25 cellular contexts compared by ENCODE assay signal in genomic region chr7:100029591-100029990, GRCh38. TPM values are rescaled to one million over a fixed set of nuclear protein-coding genes. Genes with fewer than 3 reads are reported as not detected.
A peak's percentile ranks its signal among the peaks of the same experiment; 100 is the strongest.
DNase-seq lines count a peak whose midpoint lies in the region; ATAC-seq and TF ChIP-seq lines count a peak whose summit lies in the region.
"Had no signal": no experiment of that assay in that cellular context is flagged by ENCODE, and none has a peak within 500 bp of the region (broad histone marks: within the 10 kb centered on the region; RNA-seq: fewer than 3 reads in every experiment).

No MANE protein-coding gene starts in this region.

- no peaks in the 10 kb centered on the region for H3K4me1 Mint-ChIP-seq in H9
- H3K4me1 Mint-ChIP-seq in naive thymus-derived CD8-positive, alpha-beta T cell, result peaks cover 0 to 3% (median 0%) of the 10 kb centered on the region in 4 donors

- in situ Hi-C loops in mammary epithelial cell (cut with MboI; ENCODE audit: low sequenced_read_pairs in 2 of 2), result no loop called here

- H3K27ac Mint-ChIP-seq in H9, result peak overlapping the region in 2 of 3 experiments; percentile 54 to 55; a peak in 5 of 7 replicates
- H3K27ac Mint-ChIP-seq in naive thymus-derived CD8-positive, alpha-beta T cell, result peak overlapping the region in 2 of 10 donors; percentile 9 to 48
- H3K27ac Mint-ChIP-seq: CD8-positive, alpha-beta T cell had no signal

- H4K20me1 ChIP-seq in H9 (ENCODE audit: control insufficient read depth, insufficient read depth, insufficient read length) (no peaks in the 10 kb centered on the region), mammary epithelial cell (ENCODE audit: insufficient read depth, low read length) (no peaks in the 10 kb centered on the region)

- H4K91ac ChIP-seq in H9 (ENCODE audit: insufficient read length, low read depth, low read length), result no peak overlapping the region

- H3K9me3 ChIP-seq in H9 (ENCODE audit: control insufficient read depth, low read depth, low read length) (no peaks in the 10 kb centered on the region), mammary epithelial cell (replicated peaks; ENCODE audit: insufficient read depth, low read length) (no peaks in the 10 kb centered on the region)
- H3K9me3 ChIP-seq: Peyer's patch, SK-N-SH had no signal

- no peak overlapping the region for H3K4me2 ChIP-seq in H9 (ENCODE audit: insufficient read depth, insufficient read length, low read length)
- peak overlapping the region; percentile 65 for H3K4me2 ChIP-seq in mammary epithelial cell (ENCODE audit: insufficient read depth, low read depth, low read length)
- H3K4me2 ChIP-seq: SK-N-SH had no signal

- no peaks in the 10 kb centered on the region for H3K79me1 ChIP-seq in H9 (ENCODE audit: insufficient read depth, low read depth, low read length, poor library complexity, severe bottlenecking)

- no peak overlapping the region for H3K56ac ChIP-seq in H9 (ENCODE audit: insufficient read length, low read depth, low read length)

- H2BK12ac ChIP-seq in H9 (ENCODE audit: insufficient read length, low read depth, low read length), result no peak overlapping the region

- intact Hi-C loops in mammary epithelial cell (cut with micrococcal nuclease), result no loop called here

- no peaks in the 10 kb centered on the region for H3K23me2 ChIP-seq in H9 (ENCODE audit: insufficient read length, low read depth, low read length, poor library complexity, severe bottlenecking)

- no peak overlapping the region for H4K5ac ChIP-seq in H9 (ENCODE audit: insufficient read length, low read depth, low read length)

- H3K9ac ChIP-seq in H9 (ENCODE audit: extremely low read depth, insufficient read length, low read length) (no peak overlapping the region), mammary epithelial cell (ENCODE audit: insufficient read depth, low read length) (peak overlapping the region; percentile 21)
- H3K9ac ChIP-seq: SK-N-SH had no signal

- H3K9me3 Mint-ChIP-seq in H9, result no peaks in the 10 kb centered on the region
- H3K9me3 Mint-ChIP-seq in naive thymus-derived CD8-positive, alpha-beta T cell, result no peaks in the 10 kb centered on the region
- H3K9me3 Mint-ChIP-seq: CD8-positive, alpha-beta T cell had no signal

- CTCF ChIA-PET in RWPE1 (lab: Yijun Ruan, JAX) (no interaction called here), mammary epithelial cell (lab: Charles Lee; ENCODE audit: low non-redundant PET) (no interaction called here)

- no peak overlapping the region for H3K18ac ChIP-seq in H9 (ENCODE audit: insufficient read length, low read depth, low read length)

- H3K27me3 ChIP-seq in H9 (ENCODE audit: insufficient read depth, low read length) (no peaks in the 10 kb centered on the region), mammary epithelial cell (ENCODE audit: insufficient read depth, low read length) (no peaks in the 10 kb centered on the region), foreskin keratinocyte (no peaks in the 10 kb centered on the region)
- H3K27me3 ChIP-seq: Peyer's patch had no signal

- no peak for DNase-seq in H9
- DNase-seq in RWPE1 (ENCODE audit: low spot score), result no peak
- peak; percentile 18 for DNase-seq in mammary epithelial cell
- DNase-seq in foreskin keratinocyte, result peak in 1 of 2 donors; percentile 71
- DNase-seq in DMS153 treated with DMSO at 0.1 percent for 48 hours (lab: John Stamatoyannopoulos, UW; ENCODE audit: unreplicated experiment), result no peak
- no peak for DNase-seq in naive thymus-derived CD8-positive, alpha-beta T cell
- no peak for DNase-seq in mucosa of gallbladder (ENCODE audit: low spot score)
- no peak for DNase-seq in NCI-H345 treated with DMSO at 0.1 percent for 48 hours (lab: John Stamatoyannopoulos, UW; ENCODE audit: unreplicated experiment)
- DNase-seq: CD8-positive, alpha-beta T cell; DMS 273 treated with DMSO at 0.1 percent for 48 hours; DMS79 treated with DMSO at 0.1 percent for 48 hours; GF-D8; NCI-H1092; NCI-H1417 treated with DMSO at 0.1 percent for 48 hours; NCI-H1694 treated with DMSO at 0.1 percent for 48 hours; NCI-H2081; NCI-H2227 treated with DMSO at 0.1 percent for 48 hours; NCI-H510A; NCI-H69; Peyer's patch; SK-N-SH had no signal

- H3K36me3 Mint-ChIP-seq in H9 (ENCODE audit: insufficient read depth in 1 of 3, low read depth in 3 of 3), result peaks cover 50 to 74% (median 63%) of the 10 kb centered on the region in 3 experiments
- peaks cover 4 to 89% (median 17%) of the 10 kb centered on the region in 3 donors for H3K36me3 Mint-ChIP-seq in naive thymus-derived CD8-positive, alpha-beta T cell

- H2BK120ac ChIP-seq in H9 (ENCODE audit: low read depth, low read length, poor library complexity, severe bottlenecking), result no peak overlapping the region

- H3K4me3 ChIP-seq in mammary epithelial cell (replicated peaks in 1 of 3; ENCODE audit: insufficient read depth in 1 of 3, low read depth in 2 of 3, low read length in 3 of 3), result no peak overlapping the region
- H3K4me3 ChIP-seq: Peyer's patch had no signal

- H3K27ac ChIP-seq in H9 (ENCODE audit: insufficient read length, low read depth, low read length) (no peak overlapping the region), RWPE1 (peak overlapping the region; percentile 64), mammary epithelial cell (ENCODE audit: insufficient read depth, low read depth, low read length) (peak overlapping the region; percentile 49), foreskin keratinocyte (peak overlapping the region; percentile 77)
- H3K27ac ChIP-seq: C4-2B, HL-60, Peyer's patch had no signal

- no peak overlapping the region for H2BK5ac ChIP-seq in H9 (ENCODE audit: insufficient read length, low read length)

- POLR2A ChIA-PET in RWPE1 (lab: Yijun Ruan, JAX; ENCODE audit: low non-redundant PET), result no interaction called here
- POLR2A ChIA-PET in naive thymus-derived CD8-positive, alpha-beta T cell (lab: Charles Lee), result interaction anchor here (0.6 to 1.0 kb wide), 2 partner anchors 15 to 252 kb away, joined by 3 read pairs; no protein-coding TSS in a partner anchor

- no CpG with 5 or more reads among the region's 5 CpGs for WGBS in H9 (ENCODE audit: extremely low coverage, insufficient read length, low lambda C conversion rate)
- 14% methylated on average over 5 of the region's 5 CpGs for whole genome bisulfite sequencing in mammary epithelial cell (ENCODE audit: low coverage, missing lambda C conversion rate)

- no peak overlapping the region for H3K14ac ChIP-seq in H9 (ENCODE audit: insufficient read depth, low read length)

- H4K8ac ChIP-seq in H9 (replicated peaks; ENCODE audit: insufficient read length, low read depth, low read length), result no peak overlapping the region

- ATAC-seq in foreskin keratinocyte, result no peak
- ATAC-seq in naive thymus-derived CD8-positive, alpha-beta T cell, result no peak
- ATAC-seq: CD8-positive, alpha-beta T cell; HCT116 had no signal

- H3T11ph ChIP-seq in H9 (ENCODE audit: low read length), result no peak overlapping the region

- TF ChIP-seq CTCF in H9 (conservative IDR thresholded peaks at IDR 0.05) (no peak), RWPE1 (conservative IDR thresholded peaks at IDR 0.05; ENCODE audit: low read depth) (no peak), mammary epithelial cell (conservative IDR thresholded peaks at IDR 0.05 in 1 of 2, IDR thresholded peaks at IDR 0.05 in 1 of 2; ENCODE audit: extremely low read depth in 1 of 2, insufficient read depth in 1 of 2, low read depth in 1 of 2, low read length in 2 of 2) (no peak), foreskin keratinocyte (conservative IDR thresholded peaks at IDR 0.05) (no peak)

- no peaks in the 10 kb centered on the region for H3K27me3 Mint-ChIP-seq in H9 (ENCODE audit: low read depth)
- H3K27me3 Mint-ChIP-seq in naive thymus-derived CD8-positive, alpha-beta T cell, result no peaks in the 10 kb centered on the region

- H2AFZ ChIP-seq in H9 (ENCODE audit: low read length) (no peak overlapping the region), mammary epithelial cell (ENCODE audit: low read depth, low read length) (no peak overlapping the region)

- no peak overlapping the region for H3K23ac ChIP-seq in H9 (ENCODE audit: insufficient read length, low read depth, low read length)

- H2BK20ac ChIP-seq in H9 (ENCODE audit: low read depth, low read length, poor library complexity, severe bottlenecking), result no peak overlapping the region

- no peak overlapping the region for H3K4me3 Mint-ChIP-seq in H9
- no peak overlapping the region for H3K4me3 Mint-ChIP-seq in naive thymus-derived CD8-positive, alpha-beta T cell
- H3K4me3 Mint-ChIP-seq: CD8-positive, alpha-beta T cell had no signal

- H2AK5ac ChIP-seq in H9 (ENCODE audit: insufficient read length, low read length), result no peak overlapping the region

- H3K4ac ChIP-seq in H9 (ENCODE audit: low read depth, low read length), result no peak overlapping the region

- dilution Hi-C loops in mammary epithelial cell (cut with HindIII; ENCODE audit: low sequenced_read_pairs), result no loop called here

- H3K36me3 ChIP-seq in mammary epithelial cell (ENCODE audit: insufficient read depth, low read length), result peaks cover 28% of the 10 kb centered on the region

- H3K79me2 ChIP-seq in H9 (ENCODE audit: insufficient read depth, low read length), result no peaks in the 10 kb centered on the region
- peaks cover 15% of the 10 kb centered on the region for H3K79me2 ChIP-seq in mammary epithelial cell (ENCODE audit: insufficient read depth, low read length)

- BruUV-seq in mammary epithelial cell (replicated peaks; lab: Mats Ljungman, UMichigan), result no TSS peak

- H3K4me1 ChIP-seq in H9 (ENCODE audit: insufficient read depth, low read length), result no peaks in the 10 kb centered on the region
- H3K4me1 ChIP-seq in mammary epithelial cell (ENCODE audit: insufficient read depth, low read length), result peaks cover 32% of the 10 kb centered on the region
- peaks cover 29% of the 10 kb centered on the region for H3K4me1 ChIP-seq in foreskin keratinocyte
- H3K4me1 ChIP-seq: Peyer's patch had no signal

- no peak overlapping the region for H2BK15ac ChIP-seq in H9 (ENCODE audit: low read depth, low read length)

RNA-seq across cellular contexts. Expression of gene ZKSCAN1, which starts 14.2 kb away (rescaled TPM):
- 28.2 and 29.8 TPM in 2 replicates for total RNA-seq in H9 (2021)
- 10 to 100 TPM; 42.7 to 80.8 TPM for total RNA-seq in mammary epithelial cell
- polyA plus RNA-seq in mammary epithelial cell, result 15.2 TPM
- 72.0 TPM for polyA minus RNA-seq in mammary epithelial cell
- 32.3 and 41.3 TPM in 2 replicates for total RNA-seq in foreskin keratinocyte
- polyA plus RNA-seq in foreskin keratinocyte, result 6.2 and 6.4 TPM in 2 replicates
- 100 to 1,000 TPM; 104 to 108 TPM for total RNA-seq in naive thymus-derived CD8-positive, alpha-beta T cell
- polyA plus RNA-seq in naive thymus-derived CD8-positive, alpha-beta T cell, result 10 to 100 TPM; 39.1 to 63.6 (median 47.1) TPM
- total RNA-seq in mucosa of gallbladder, result 173 TPM

RNA-seq across cellular contexts. Expression of gene ZSCAN21, which starts 20.0 kb away (rescaled TPM):
- total RNA-seq in H9 (2021), result 23.5 and 24.3 TPM in 2 replicates
- 10 to 100 TPM; 10.8 to 15.0 TPM for total RNA-seq in mammary epithelial cell
- polyA plus RNA-seq in mammary epithelial cell, result 7.9 TPM
- 2.7 TPM for polyA minus RNA-seq in mammary epithelial cell
- 11.2 and 11.3 TPM in 2 replicates for total RNA-seq in foreskin keratinocyte
- polyA plus RNA-seq in foreskin keratinocyte, result 7.2 and 8.0 TPM in 2 replicates
- total RNA-seq in naive thymus-derived CD8-positive, alpha-beta T cell, result 10 to 100 TPM in 1 of 2 experiments, 1 to 10 TPM in 1; 8.3 to 10.5 TPM
- polyA plus RNA-seq in naive thymus-derived CD8-positive, alpha-beta T cell, result 10 to 100 TPM in 1 of 3 donors, 1 to 10 TPM in 2; 5.2 to 11.2 (median 8.2) TPM
- total RNA-seq in mucosa of gallbladder, result 12.7 TPM

RNA-seq across cellular contexts. Expression of gene ZNF3, which starts 51.9 kb away (rescaled TPM):
- total RNA-seq in H9 (2021) (60.4 and 62.8 TPM in 2 replicates), mammary epithelial cell (10 to 100 TPM; 22.6 to 28.7 TPM), foreskin keratinocyte (19.4 and 20.1 TPM in 2 replicates), mucosa of gallbladder (30.4 TPM)
- polyA plus RNA-seq in mammary epithelial cell (12.4 TPM), foreskin keratinocyte (9.7 and 10.8 TPM in 2 replicates)
- polyA minus RNA-seq in mammary epithelial cell, result 14.2 TPM
- 10 to 100 TPM; 42.7 to 48.8 TPM for total RNA-seq in naive thymus-derived CD8-positive, alpha-beta T cell
- polyA plus RNA-seq in naive thymus-derived CD8-positive, alpha-beta T cell, result 10 to 100 TPM; 17.4 to 28.4 (median 20.2) TPM

RNA-seq across cellular contexts. Expression of gene AZGP1, which starts 53.8 kb away (rescaled TPM):
- 0.24 TPM in 1 of 2 replicates, not detected in the other for total RNA-seq in H9 (2021)
- total RNA-seq in mammary epithelial cell, result 1 to 10 TPM in 1 of 2 donors, not detected in 1; 9.3 TPM
- 0.14 TPM for polyA plus RNA-seq in mammary epithelial cell
- polyA minus RNA-seq in mammary epithelial cell, result not detected
- total RNA-seq in foreskin keratinocyte, result 0.25 and 0.71 TPM in 2 replicates
- 0.33 and 0.59 TPM in 2 replicates for polyA plus RNA-seq in foreskin keratinocyte
- total RNA-seq in naive thymus-derived CD8-positive, alpha-beta T cell, result not detected
- not detected for polyA plus RNA-seq in naive thymus-derived CD8-positive, alpha-beta T cell
- total RNA-seq in mucosa of gallbladder, result 104 TPM
- total RNA-seq: A673; CD8-positive, alpha-beta T cell had no signal
- polyA plus RNA-seq: SK-N-SH had no signal

RNA-seq across cellular contexts. Expression of gene COPS6, which starts 59.2 kb away (rescaled TPM):
- 140 and 144 TPM in 2 replicates for total RNA-seq in H9 (2021)
- 100 to 1,000 TPM in 1 of 2 donors, 10 to 100 TPM in 1; 32.7 to 106 TPM for total RNA-seq in mammary epithelial cell
- 156 TPM for polyA plus RNA-seq in mammary epithelial cell
- 164 TPM for polyA minus RNA-seq in mammary epithelial cell
- 110 and 122 TPM in 2 replicates for total RNA-seq in foreskin keratinocyte
- 226 and 239 TPM in 2 replicates for polyA plus RNA-seq in foreskin keratinocyte
- total RNA-seq in naive thymus-derived CD8-positive, alpha-beta T cell, result 10 to 100 TPM; 72.0 to 80.2 TPM
- polyA plus RNA-seq in naive thymus-derived CD8-positive, alpha-beta T cell, result 100 to 1,000 TPM; 107 to 145 (median 121) TPM
- 113 TPM for total RNA-seq in mucosa of gallbladder
